13 cellular contexts compared by ENCODE assay signal in genomic region chr16:70571623-70572022, GRCh38. TPM values are rescaled to one million over a fixed set of nuclear protein-coding genes. Genes with fewer than 3 reads are reported as not detected.
DNase-seq lines count a peak whose midpoint lies in the region; ATAC-seq and TF ChIP-seq lines count a peak whose summit lies in the region.
"Had no signal": no experiment of that assay in that cellular context is flagged by ENCODE, and none has a peak within 500 bp of the region (broad histone marks: within the 10 kb centered on the region; RNA-seq: fewer than 3 reads in every experiment).

No MANE protein-coding gene starts in this region.

- peaks cover 57% of the 10 kb centered on the region for H3K36me3 Mint-ChIP-seq in activated CD8-positive, alpha-beta memory T cell treated with anti-CD3 and anti-CD28 coated beads, Interleukin-2, amount 10 ng/mL, durations not matched to agents 7 days and 5 days
- H3K36me3 Mint-ChIP-seq in activated T-helper 1 cell treated with anti-CD3 and anti-CD28 coated beads, Interleukin-12 subunit alpha, Interleukin-12 subunit beta, Interleukin-2, Interleukin-4 antibody, amounts not matched to agents 30 ng/mL and 10 ng/mL and 1 ng/mL, durations not matched to agents 14 hours and 24 hours and 36 hours (ENCODE audit: low read depth): peaks cover 59% of the 10 kb centered on the region

- intact Hi-C loops in activated T-helper 1 cell treated with anti-CD3 and anti-CD28 coated beads, Interleukin-12 subunit alpha, Interleukin-12 subunit beta, Interleukin-2, Interleukin-4 antibody, amounts not matched to agents 30 ng/mL and 10 ng/mL and 1 ng/mL, durations not matched to agents 14 hours and 24 hours and 36 hours (cut with micrococcal nuclease): loop anchor here (5.0 kb wide), 1 partner anchor 34 kb away; no protein-coding TSS in a partner anchor

- CTCF ChIA-PET in activated CD8-positive, alpha-beta memory T cell treated with anti-CD3 and anti-CD28 coated beads, Interleukin-2, amount 10 ng/mL, durations not matched to agents 7 days and 5 days (lab: Charles Lee): no interaction called here

- ATAC-seq in activated CD8-positive, alpha-beta memory T cell treated with anti-CD3 and anti-CD28 coated beads, Interleukin-2, amount 10 ng/mL, durations not matched to agents 7 days and 5 days: no peak
- peak; percentile 65 for ATAC-seq in stimulated activated naive CD8-positive, alpha-beta T cell treated with anti-CD3 and anti-CD28 coated beads, Interleukin-15, amount 100 ng/mL, for 72 hours
- ATAC-seq in GM18870 (IDR thresholded peaks at IDR 0.05; ENCODE audit: unreplicated experiment): no peak
- ATAC-seq: A549; natural killer cell treated with Interleukin-12 subunit alpha and Interleukin-12 subunit beta and Interleukin-15 and Interleukin-18, amount 100 ng/mL, for 72 hours had no signal

- peak overlapping the region; percentile 75 for H3K27ac ChIP-seq in epithelial cell of prostate
- H3K27ac ChIP-seq: A549 had no signal

- no peaks in the 10 kb centered on the region for H3K9me3 Mint-ChIP-seq in activated CD8-positive, alpha-beta memory T cell treated with anti-CD3 and anti-CD28 coated beads, Interleukin-2, amount 10 ng/mL, durations not matched to agents 7 days and 5 days (ENCODE audit: low read depth)
- H3K9me3 Mint-ChIP-seq in activated T-helper 1 cell treated with anti-CD3 and anti-CD28 coated beads, Interleukin-12 subunit alpha, Interleukin-12 subunit beta, Interleukin-2, Interleukin-4 antibody, amounts not matched to agents 30 ng/mL and 10 ng/mL and 1 ng/mL, durations not matched to agents 14 hours and 24 hours and 36 hours: no peaks in the 10 kb centered on the region
- H3K9me3 Mint-ChIP-seq in stimulated activated naive CD8-positive, alpha-beta T cell treated with anti-CD3 and anti-CD28 coated beads, Interleukin-15, amount 100 ng/mL, for 72 hours: no peaks in the 10 kb centered on the region
- H3K9me3 Mint-ChIP-seq: natural killer cell treated with Interleukin-12 subunit alpha and Interleukin-12 subunit beta and Interleukin-15 and Interleukin-18, amount 100 ng/mL, for 72 hours had no signal

- H3K4me3 Mint-ChIP-seq in activated CD8-positive, alpha-beta memory T cell treated with anti-CD3 and anti-CD28 coated beads, Interleukin-2, amount 10 ng/mL, durations not matched to agents 7 days and 5 days: no peak overlapping the region
- no peak overlapping the region for H3K4me3 Mint-ChIP-seq in activated T-helper 1 cell treated with anti-CD3 and anti-CD28 coated beads, Interleukin-12 subunit alpha, Interleukin-12 subunit beta, Interleukin-2, Interleukin-4 antibody, amounts not matched to agents 30 ng/mL and 10 ng/mL and 1 ng/mL, durations not matched to agents 14 hours and 24 hours and 36 hours
- H3K4me3 Mint-ChIP-seq in stimulated activated naive CD8-positive, alpha-beta T cell treated with anti-CD3 and anti-CD28 coated beads, Interleukin-15, amount 100 ng/mL, for 72 hours: peak overlapping the region in 1 of 2 donors; percentile 49
- H3K4me3 Mint-ChIP-seq: natural killer cell treated with Interleukin-12 subunit alpha and Interleukin-12 subunit beta and Interleukin-15 and Interleukin-18, amount 100 ng/mL, for 72 hours had no signal

- no peak for DNase-seq in activated CD8-positive, alpha-beta memory T cell treated with anti-CD3 and anti-CD28 coated beads, Interleukin-2, amount 10 ng/mL, durations not matched to agents 7 days and 5 days
- DNase-seq in activated CD8-positive, alpha-beta memory T cell treated with anti-CD3 and anti-CD28 coated beads, Interleukin-2, amount 50 U/mL, for 48 hours: no peak
- DNase-seq in activated T-helper 1 cell treated with anti-CD3 and anti-CD28 coated beads, Interleukin-12 subunit alpha, Interleukin-12 subunit beta, Interleukin-2, Interleukin-4 antibody, amounts not matched to agents 30 ng/mL and 10 ng/mL and 1 ng/mL, durations not matched to agents 14 hours and 24 hours and 36 hours (ENCODE audit: low spot score): no peak
- DNase-seq in epithelial cell of prostate (ENCODE audit: low read depth, low spot score) (no peak), GM20000 (ENCODE audit: low spot score) (no peak)
- DNase-seq in stimulated activated naive CD8-positive, alpha-beta T cell treated with anti-CD3 and anti-CD28 coated beads, Interleukin-15, amount 100 ng/mL, for 72 hours: no peak
- no peak for DNase-seq in stimulated activated naive CD4-positive, alpha-beta T cell treated with Interleukin-2 at 50 U/mL for 16 hours (lab: John Stamatoyannopoulos, UW)
- DNase-seq: COR-L47; NCI-H146; stimulated activated CD4-positive, alpha-beta T cell treated with anti-CD3 and anti-CD28 coated beads, Interleukin-4, amount 100 ng/mL, for 1 hour had no signal

- peak overlapping the region; percentile 60 for H3K27ac Mint-ChIP-seq in activated CD8-positive, alpha-beta memory T cell treated with anti-CD3 and anti-CD28 coated beads, Interleukin-2, amount 10 ng/mL, durations not matched to agents 7 days and 5 days
- H3K27ac Mint-ChIP-seq in activated T-helper 1 cell treated with anti-CD3 and anti-CD28 coated beads, Interleukin-12 subunit alpha, Interleukin-12 subunit beta, Interleukin-2, Interleukin-4 antibody, amounts not matched to agents 30 ng/mL and 10 ng/mL and 1 ng/mL, durations not matched to agents 14 hours and 24 hours and 36 hours: peak overlapping the region; percentile 61
- peak overlapping the region; percentile 92 to 93 for H3K27ac Mint-ChIP-seq in stimulated activated naive CD8-positive, alpha-beta T cell treated with anti-CD3 and anti-CD28 coated beads, Interleukin-15, amount 100 ng/mL, for 72 hours

- no peak for TF ChIP-seq CTCF in GM20000 (IDR thresholded peaks at IDR 0.05; ENCODE audit: extremely low read depth, missing control alignments)

- peaks cover 34% of the 10 kb centered on the region for H3K4me1 Mint-ChIP-seq in activated CD8-positive, alpha-beta memory T cell treated with anti-CD3 and anti-CD28 coated beads, Interleukin-2, amount 10 ng/mL, durations not matched to agents 7 days and 5 days
- peaks cover 19% of the 10 kb centered on the region for H3K4me1 Mint-ChIP-seq in activated T-helper 1 cell treated with anti-CD3 and anti-CD28 coated beads, Interleukin-12 subunit alpha, Interleukin-12 subunit beta, Interleukin-2, Interleukin-4 antibody, amounts not matched to agents 30 ng/mL and 10 ng/mL and 1 ng/mL, durations not matched to agents 14 hours and 24 hours and 36 hours (ENCODE audit: low read depth)
- H3K4me1 Mint-ChIP-seq in stimulated activated naive CD8-positive, alpha-beta T cell treated with anti-CD3 and anti-CD28 coated beads, Interleukin-15, amount 100 ng/mL, for 72 hours: peaks cover 48% of the 10 kb centered on the region

- no peaks in the 10 kb centered on the region for H3K27me3 Mint-ChIP-seq in activated CD8-positive, alpha-beta memory T cell treated with anti-CD3 and anti-CD28 coated beads, Interleukin-2, amount 10 ng/mL, durations not matched to agents 7 days and 5 days
- no peaks in the 10 kb centered on the region for H3K27me3 Mint-ChIP-seq in activated T-helper 1 cell treated with anti-CD3 and anti-CD28 coated beads, Interleukin-12 subunit alpha, Interleukin-12 subunit beta, Interleukin-2, Interleukin-4 antibody, amounts not matched to agents 30 ng/mL and 10 ng/mL and 1 ng/mL, durations not matched to agents 14 hours and 24 hours and 36 hours (ENCODE audit: insufficient read depth)
- H3K27me3 Mint-ChIP-seq in stimulated activated naive CD8-positive, alpha-beta T cell treated with anti-CD3 and anti-CD28 coated beads, Interleukin-15, amount 100 ng/mL, for 72 hours: no peaks in the 10 kb centered on the region
- H3K27me3 Mint-ChIP-seq: natural killer cell treated with Interleukin-12 subunit alpha and Interleukin-12 subunit beta and Interleukin-15 and Interleukin-18, amount 100 ng/mL, for 72 hours had no signal

RNA-seq across cellular contexts. Expression of gene SF3B3, which starts 48.0 kb away (rescaled TPM):
- total RNA-seq in activated CD8-positive, alpha-beta memory T cell treated with anti-CD3 and anti-CD28 coated beads, Interleukin-2, amount 10 ng/mL, durations not matched to agents 7 days and 5 days: 100 to 1,000 TPM; 407 to 541 TPM
- total RNA-seq in activated T-helper 1 cell treated with anti-CD3 and anti-CD28 coated beads, Interleukin-12 subunit alpha, Interleukin-12 subunit beta, Interleukin-2, Interleukin-4 antibody, amounts not matched to agents 30 ng/mL and 10 ng/mL and 1 ng/mL, durations not matched to agents 14 hours and 24 hours and 36 hours: 532 and 545 TPM in 2 replicates

RNA-seq across cellular contexts. Expression of gene COG4, which starts 48.3 kb away (rescaled TPM):
- total RNA-seq in activated CD8-positive, alpha-beta memory T cell treated with anti-CD3 and anti-CD28 coated beads, Interleukin-2, amount 10 ng/mL, durations not matched to agents 7 days and 5 days: 10 to 100 TPM; 67.3 to 72.5 TPM
- 42.5 and 44.1 TPM in 2 replicates for total RNA-seq in activated T-helper 1 cell treated with anti-CD3 and anti-CD28 coated beads, Interleukin-12 subunit alpha, Interleukin-12 subunit beta, Interleukin-2, Interleukin-4 antibody, amounts not matched to agents 30 ng/mL and 10 ng/mL and 1 ng/mL, durations not matched to agents 14 hours and 24 hours and 36 hours
